ENCODE assay signal across 35 cellular contexts in genomic region chrX:41144873-41145272, GRCh38.
"Had no signal": no experiment of that assay in that cellular context is flagged by ENCODE, and none has a peak within 500 bp of the region (broad histone marks: within the 10 kb centered on the region; RNA-seq: fewer than 3 reads in every experiment).

No MANE protein-coding gene starts in this region.

- H3K27me3 Mint-ChIP-seq: activated T-cell treated with anti-CD3 and anti-CD28 coated beads, Interleukin-2, amount 50 U/mL, for 24 hours; naive thymus-derived CD8-positive, alpha-beta T cell had no signal

- H3K4me1 ChIP-seq: body of pancreas, colonic mucosa, lower lobe of right lung, parathyroid adenoma, psoas muscle, right atrium auricular region, spleen, testis, transverse colon had no signal

- H2AFZ ChIP-seq: parathyroid adenoma had no signal

- H3K4me3 ChIP-seq: body of pancreas, cardiac muscle cell, colonic mucosa, lower lobe of right lung, psoas muscle, right atrium auricular region, spleen, testis, transverse colon had no signal

- H3K27me3 ChIP-seq: body of pancreas, cardiac muscle cell, colonic mucosa, right atrium auricular region, spleen, testis, transverse colon had no signal

- H3K27ac ChIP-seq: body of pancreas, cardiac muscle cell, colonic mucosa, lower lobe of right lung, parathyroid adenoma, psoas muscle, right atrium auricular region, spleen, testis, transverse colon, WERI-Rb-1 had no signal

- H3K36me3 ChIP-seq: colonic mucosa, transverse colon had no signal

- H3K27ac Mint-ChIP-seq: activated naive CD4-positive, alpha-beta T cell treated with anti-CD3 and anti-CD28 coated beads, Interleukin-2, amount 50 U/mL, for 72 hours; activated T-helper 2 cell treated with anti-CD3 and anti-CD28 coated beads, Interferon-gamma antibody, Interleukin-2, Interleukin-4, amounts not matched to agents 10 μg/mL and 5 μg/mL and 100 μg/mL, durations not matched to agents 14 hours and 24 hours and 36 hours; T-helper 1 cell treated with Interleukin-12 subunit alpha and Interleukin-12 subunit beta and Interleukin-4 antibody, amounts not matched to agents 30 μg/mL and 1 μg/mL, for 36 hours had no signal

- FAIRE-seq: endometrium, kidney had no signal

- H3K9me3 Mint-ChIP-seq: activated naive CD4-positive, alpha-beta T cell treated with anti-CD3 and anti-CD28 coated beads, Interleukin-2, amount 50 U/mL, for 72 hours; activated T-cell treated with anti-CD3 and anti-CD28 coated beads, Interleukin-2, amount 50 U/mL, for 24 hours; activated T-helper 2 cell treated with anti-CD3 and anti-CD28 coated beads, Interferon-gamma antibody, Interleukin-2, Interleukin-4, amounts not matched to agents 10 μg/mL and 5 μg/mL and 100 μg/mL, durations not matched to agents 14 hours and 24 hours and 36 hours; naive thymus-derived CD8-positive, alpha-beta T cell; neural crest cell; T-helper 1 cell treated with Interleukin-12 subunit alpha and Interleukin-12 subunit beta and Interleukin-4 antibody, amounts not matched to agents 30 μg/mL and 1 μg/mL, for 36 hours had no signal

- H3K4me1 Mint-ChIP-seq: neural crest cell had no signal

- ATAC-seq: activated CD4-positive, CD25-positive, alpha-beta regulatory T cell treated with anti-CD3 and anti-CD28 coated beads, Interleukin-2, amount 50 U/mL, for 24 hours; body of pancreas; lower lobe of right lung; naive thymus-derived CD8-positive, alpha-beta T cell had no signal

- DNase-seq: activated CD4-positive, alpha-beta T cell treated with anti-CD3 and anti-CD28 coated beads for 48 hours; activated CD4-positive, alpha-beta T cell treated with anti-CD3 and anti-CD28 coated beads, Interleukin-2, amount 50 U/mL, for 48 hours; activated CD8-positive, alpha-beta memory T cell treated with anti-CD3 and anti-CD28 coated beads for 24 hours; activated CD8-positive, alpha-beta memory T cell treated with anti-CD3 and anti-CD28 coated beads, Interleukin-2, amount 50 U/mL, for 4 hours; activated naive CD4-positive, alpha-beta T cell; activated T-cell treated with anti-CD3 and anti-CD28 coated beads, Interleukin-2, amount 50 U/mL, for 24 hours; anterior cingulate cortex; body of pancreas; cerebellar nuclear complex; colonic mucosa; effector CD8-positive, alpha-beta T cell; erythroblast; head of caudate nucleus; hippocampal formation; kidney; lower lobe of right lung; mesenchymal stem cell; naive thymus-derived CD8-positive, alpha-beta T cell; nucleus accumbens; psoas muscle; spleen; stimulated activated naive CD4-positive, alpha-beta T cell; T1000; testis; transverse colon; WERI-Rb-1 had no signal

- H3K36me3 Mint-ChIP-seq: activated naive CD4-positive, alpha-beta T cell treated with anti-CD3 and anti-CD28 coated beads, Interleukin-2, amount 50 U/mL, for 72 hours had no signal

- H3K79me2 ChIP-seq: parathyroid adenoma had no signal

- H3K4me3 Mint-ChIP-seq: activated T-cell treated with anti-CD3 and anti-CD28 coated beads, Interleukin-2, amount 50 U/mL, for 24 hours; naive thymus-derived CD8-positive, alpha-beta T cell; neural crest cell; T-helper 1 cell treated with Interleukin-12 subunit alpha and Interleukin-12 subunit beta and Interleukin-4 antibody, amounts not matched to agents 30 μg/mL and 1 μg/mL, for 36 hours had no signal
